In the genomic region with DNA sequence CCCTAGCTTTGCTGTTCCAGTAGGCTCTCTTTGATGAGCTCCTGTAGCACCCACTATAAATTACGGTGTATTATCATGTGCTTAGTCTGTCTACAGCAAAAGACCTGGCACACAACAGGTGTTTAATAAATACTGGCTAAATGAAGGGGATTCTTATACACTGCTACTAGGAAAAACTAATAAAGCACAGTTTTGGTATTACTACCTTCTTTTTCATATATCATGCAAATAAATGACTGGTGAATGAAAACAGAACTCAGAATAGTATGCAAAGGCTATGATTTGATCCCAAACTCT, we compare ENCODE assay signal across 1 cellular context.
TF ChIP-seq lines count a peak whose summit lies in the region.

No MANE protein-coding gene starts in this region.

TF ChIP-seq in GM23338, 12 proteins besides CTCF, POLR2A, EP300 and RAD21 (continued from another document):
- TF ChIP-seq, protein P1, sequence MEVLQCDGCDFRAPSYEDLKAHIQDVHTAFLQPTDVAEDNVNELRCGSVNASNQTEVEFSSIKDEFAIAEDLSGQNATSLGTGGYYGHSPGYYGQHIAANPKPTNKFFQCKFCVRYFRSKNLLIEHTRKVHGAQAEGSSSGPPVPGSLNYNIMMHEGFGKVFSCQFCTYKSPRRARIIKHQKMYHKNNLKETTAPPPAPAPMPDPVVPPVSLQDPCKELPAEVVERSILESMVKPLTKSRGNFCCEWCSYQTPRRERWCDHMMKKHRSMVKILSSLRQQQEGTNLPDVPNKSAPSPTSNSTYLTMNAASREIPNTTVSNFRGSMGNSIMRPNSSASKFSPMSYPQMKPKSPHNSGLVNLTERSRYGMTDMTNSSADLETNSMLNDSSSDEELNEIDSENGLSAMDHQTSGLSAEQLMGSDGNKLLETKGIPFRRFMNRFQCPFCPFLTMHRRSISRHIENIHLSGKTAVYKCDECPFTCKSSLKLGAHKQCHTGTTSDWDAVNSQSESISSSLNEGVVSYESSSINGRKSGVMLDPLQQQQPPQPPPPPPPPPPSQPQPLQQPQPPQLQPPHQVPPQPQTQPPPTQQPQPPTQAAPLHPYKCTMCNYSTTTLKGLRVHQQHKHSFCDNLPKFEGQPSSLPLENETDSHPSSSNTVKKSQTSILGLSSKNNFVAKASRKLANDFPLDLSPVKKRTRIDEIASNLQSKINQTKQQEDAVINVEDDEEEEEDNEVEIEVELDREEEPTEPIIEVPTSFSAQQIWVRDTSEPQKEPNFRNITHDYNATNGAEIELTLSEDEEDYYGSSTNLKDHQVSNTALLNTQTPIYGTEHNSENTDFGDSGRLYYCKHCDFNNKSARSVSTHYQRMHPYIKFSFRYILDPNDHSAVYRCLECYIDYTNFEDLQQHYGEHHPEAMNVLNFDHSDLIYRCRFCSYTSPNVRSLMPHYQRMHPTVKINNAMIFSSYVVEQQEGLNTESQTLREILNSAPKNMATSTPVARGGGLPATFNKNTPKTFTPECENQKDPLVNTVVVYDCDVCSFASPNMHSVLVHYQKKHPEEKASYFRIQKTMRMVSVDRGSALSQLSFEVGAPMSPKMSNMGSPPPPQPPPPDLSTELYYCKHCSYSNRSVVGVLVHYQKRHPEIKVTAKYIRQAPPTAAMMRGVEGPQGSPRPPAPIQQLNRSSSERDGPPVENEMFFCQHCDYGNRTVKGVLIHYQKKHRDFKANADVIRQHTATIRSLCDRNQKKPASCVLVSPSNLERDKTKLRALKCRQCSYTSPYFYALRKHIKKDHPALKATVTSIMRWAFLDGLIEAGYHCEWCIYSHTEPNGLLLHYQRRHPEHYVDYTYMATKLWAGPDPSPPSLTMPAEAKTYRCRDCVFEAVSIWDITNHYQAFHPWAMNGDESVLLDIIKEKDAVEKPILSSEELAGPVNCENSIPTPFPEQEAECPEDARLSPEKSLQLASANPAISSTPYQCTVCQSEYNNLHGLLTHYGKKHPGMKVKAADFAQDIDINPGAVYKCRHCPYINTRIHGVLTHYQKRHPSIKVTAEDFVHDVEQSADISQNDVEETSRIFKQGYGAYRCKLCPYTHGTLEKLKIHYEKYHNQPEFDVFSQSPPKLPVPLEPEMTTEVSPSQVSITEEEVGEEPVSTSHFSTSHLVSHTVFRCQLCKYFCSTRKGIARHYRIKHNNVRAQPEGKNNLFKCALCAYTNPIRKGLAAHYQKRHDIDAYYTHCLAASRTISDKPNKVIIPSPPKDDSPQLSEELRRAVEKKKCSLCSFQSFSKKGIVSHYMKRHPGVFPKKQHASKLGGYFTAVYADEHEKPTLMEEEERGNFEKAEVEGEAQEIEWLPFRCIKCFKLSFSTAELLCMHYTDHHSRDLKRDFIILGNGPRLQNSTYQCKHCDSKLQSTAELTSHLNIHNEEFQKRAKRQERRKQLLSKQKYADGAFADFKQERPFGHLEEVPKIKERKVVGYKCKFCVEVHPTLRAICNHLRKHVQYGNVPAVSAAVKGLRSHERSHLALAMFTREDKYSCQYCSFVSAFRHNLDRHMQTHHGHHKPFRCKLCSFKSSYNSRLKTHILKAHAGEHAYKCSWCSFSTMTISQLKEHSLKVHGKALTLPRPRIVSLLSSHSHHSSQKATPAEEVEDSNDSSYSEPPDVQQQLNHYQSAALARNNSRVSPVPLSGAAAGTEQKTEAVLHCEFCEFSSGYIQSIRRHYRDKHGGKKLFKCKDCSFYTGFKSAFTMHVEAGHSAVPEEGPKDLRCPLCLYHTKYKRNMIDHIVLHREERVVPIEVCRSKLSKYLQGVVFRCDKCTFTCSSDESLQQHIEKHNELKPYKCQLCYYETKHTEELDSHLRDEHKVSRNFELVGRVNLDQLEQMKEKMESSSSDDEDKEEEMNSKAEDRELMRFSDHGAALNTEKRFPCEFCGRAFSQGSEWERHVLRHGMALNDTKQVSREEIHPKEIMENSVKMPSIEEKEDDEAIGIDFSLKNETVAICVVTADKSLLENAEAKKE (CRISPR knock-in tag; IDR thresholded peaks at IDR 0.05) = no peak
- TF ChIP-seq STAT1 (IDR thresholded peaks at IDR 0.05; ENCODE audit: unreplicated experiment) (no peak), ZNF331 (CRISPR knock-in tag; IDR thresholded peaks at IDR 0.05; ENCODE audit: low read depth) (no peak), POLR2AphosphoS5 (IDR thresholded peaks at IDR 0.05; ENCODE audit: low read depth) (no peak), EZH2phosphoT487 (IDR thresholded peaks at IDR 0.05; ENCODE audit: unreplicated experiment) (no peak), JUNB (IDR thresholded peaks at IDR 0.05; ENCODE audit: unreplicated experiment) (no peak), EZH2 (IDR thresholded peaks at IDR 0.05; ENCODE audit: low read depth, unreplicated experiment) (no peak), ZNF114 (CRISPR knock-in tag; IDR thresholded peaks at IDR 0.05) (no peak)
- TF ChIP-seq, protein P2, sequence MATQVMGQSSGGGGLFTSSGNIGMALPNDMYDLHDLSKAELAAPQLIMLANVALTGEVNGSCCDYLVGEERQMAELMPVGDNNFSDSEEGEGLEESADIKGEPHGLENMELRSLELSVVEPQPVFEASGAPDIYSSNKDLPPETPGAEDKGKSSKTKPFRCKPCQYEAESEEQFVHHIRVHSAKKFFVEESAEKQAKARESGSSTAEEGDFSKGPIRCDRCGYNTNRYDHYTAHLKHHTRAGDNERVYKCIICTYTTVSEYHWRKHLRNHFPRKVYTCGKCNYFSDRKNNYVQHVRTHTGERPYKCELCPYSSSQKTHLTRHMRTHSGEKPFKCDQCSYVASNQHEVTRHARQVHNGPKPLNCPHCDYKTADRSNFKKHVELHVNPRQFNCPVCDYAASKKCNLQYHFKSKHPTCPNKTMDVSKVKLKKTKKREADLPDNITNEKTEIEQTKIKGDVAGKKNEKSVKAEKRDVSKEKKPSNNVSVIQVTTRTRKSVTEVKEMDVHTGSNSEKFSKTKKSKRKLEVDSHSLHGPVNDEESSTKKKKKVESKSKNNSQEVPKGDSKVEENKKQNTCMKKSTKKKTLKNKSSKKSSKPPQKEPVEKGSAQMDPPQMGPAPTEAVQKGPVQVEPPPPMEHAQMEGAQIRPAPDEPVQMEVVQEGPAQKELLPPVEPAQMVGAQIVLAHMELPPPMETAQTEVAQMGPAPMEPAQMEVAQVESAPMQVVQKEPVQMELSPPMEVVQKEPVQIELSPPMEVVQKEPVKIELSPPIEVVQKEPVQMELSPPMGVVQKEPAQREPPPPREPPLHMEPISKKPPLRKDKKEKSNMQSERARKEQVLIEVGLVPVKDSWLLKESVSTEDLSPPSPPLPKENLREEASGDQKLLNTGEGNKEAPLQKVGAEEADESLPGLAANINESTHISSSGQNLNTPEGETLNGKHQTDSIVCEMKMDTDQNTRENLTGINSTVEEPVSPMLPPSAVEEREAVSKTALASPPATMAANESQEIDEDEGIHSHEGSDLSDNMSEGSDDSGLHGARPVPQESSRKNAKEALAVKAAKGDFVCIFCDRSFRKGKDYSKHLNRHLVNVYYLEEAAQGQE (IDR thresholded peaks at IDR 0.05; ENCODE audit: unreplicated experiment) = no peak
- TF ChIP-seq, protein P3, sequence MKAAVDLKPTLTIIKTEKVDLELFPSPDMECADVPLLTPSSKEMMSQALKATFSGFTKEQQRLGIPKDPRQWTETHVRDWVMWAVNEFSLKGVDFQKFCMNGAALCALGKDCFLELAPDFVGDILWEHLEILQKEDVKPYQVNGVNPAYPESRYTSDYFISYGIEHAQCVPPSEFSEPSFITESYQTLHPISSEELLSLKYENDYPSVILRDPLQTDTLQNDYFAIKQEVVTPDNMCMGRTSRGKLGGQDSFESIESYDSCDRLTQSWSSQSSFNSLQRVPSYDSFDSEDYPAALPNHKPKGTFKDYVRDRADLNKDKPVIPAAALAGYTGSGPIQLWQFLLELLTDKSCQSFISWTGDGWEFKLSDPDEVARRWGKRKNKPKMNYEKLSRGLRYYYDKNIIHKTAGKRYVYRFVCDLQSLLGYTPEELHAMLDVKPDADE (IDR thresholded peaks at IDR 0.05) = no peak
